ENCODE assay signal across 2 cellular contexts in the genomic region with DNA sequence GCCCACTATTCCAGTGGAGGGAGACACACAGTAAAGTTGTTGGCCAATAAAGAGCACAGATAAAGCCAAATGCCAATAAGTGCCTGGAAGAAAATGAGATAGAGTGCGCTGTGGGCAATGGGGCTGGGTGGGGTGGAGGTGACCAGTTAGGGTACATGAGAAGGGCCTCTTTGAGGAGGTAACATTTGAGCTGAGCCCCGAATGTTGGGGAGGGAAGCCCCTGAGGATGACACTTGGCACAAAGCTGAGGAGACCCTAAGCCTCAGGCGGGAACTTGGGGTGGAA.
TF ChIP-seq lines count a peak whose summit lies in the region.

No MANE protein-coding gene starts in this region.

TF ChIP-seq in liver, 16 proteins besides CTCF, POLR2A, EP300 and RAD21:
- TF ChIP-seq MAX (IDR thresholded peaks at IDR 0.05): no peak
- TF ChIP-seq EGR1 (IDR thresholded peaks at IDR 0.05; ENCODE audit: low read depth in 2 of 2): no peak
- no peak for TF ChIP-seq HNF4A (conservative IDR thresholded peaks at IDR 0.05)
- TF ChIP-seq FOXA2 (IDR thresholded peaks at IDR 0.05): no peak
- no peak for TF ChIP-seq NR2F2 (IDR thresholded peaks at IDR 0.05)
- no peak for TF ChIP-seq ATF3 (IDR thresholded peaks at IDR 0.05)
- TF ChIP-seq HNF4G (IDR thresholded peaks at IDR 0.05): no peak
- TF ChIP-seq JUND (IDR thresholded peaks at IDR 0.05): no peak
- TF ChIP-seq GABPA (IDR thresholded peaks at IDR 0.05 in 1 of 2, conservative IDR thresholded peaks at IDR 0.05 in 1 of 2): no peak
- TF ChIP-seq ZBTB33 (IDR thresholded peaks at IDR 0.05): no peak
- no peak for TF ChIP-seq SP1 (IDR thresholded peaks at IDR 0.05)
- TF ChIP-seq FOXA1 (IDR thresholded peaks at IDR 0.05): no peak
- TF ChIP-seq, protein P1, sequence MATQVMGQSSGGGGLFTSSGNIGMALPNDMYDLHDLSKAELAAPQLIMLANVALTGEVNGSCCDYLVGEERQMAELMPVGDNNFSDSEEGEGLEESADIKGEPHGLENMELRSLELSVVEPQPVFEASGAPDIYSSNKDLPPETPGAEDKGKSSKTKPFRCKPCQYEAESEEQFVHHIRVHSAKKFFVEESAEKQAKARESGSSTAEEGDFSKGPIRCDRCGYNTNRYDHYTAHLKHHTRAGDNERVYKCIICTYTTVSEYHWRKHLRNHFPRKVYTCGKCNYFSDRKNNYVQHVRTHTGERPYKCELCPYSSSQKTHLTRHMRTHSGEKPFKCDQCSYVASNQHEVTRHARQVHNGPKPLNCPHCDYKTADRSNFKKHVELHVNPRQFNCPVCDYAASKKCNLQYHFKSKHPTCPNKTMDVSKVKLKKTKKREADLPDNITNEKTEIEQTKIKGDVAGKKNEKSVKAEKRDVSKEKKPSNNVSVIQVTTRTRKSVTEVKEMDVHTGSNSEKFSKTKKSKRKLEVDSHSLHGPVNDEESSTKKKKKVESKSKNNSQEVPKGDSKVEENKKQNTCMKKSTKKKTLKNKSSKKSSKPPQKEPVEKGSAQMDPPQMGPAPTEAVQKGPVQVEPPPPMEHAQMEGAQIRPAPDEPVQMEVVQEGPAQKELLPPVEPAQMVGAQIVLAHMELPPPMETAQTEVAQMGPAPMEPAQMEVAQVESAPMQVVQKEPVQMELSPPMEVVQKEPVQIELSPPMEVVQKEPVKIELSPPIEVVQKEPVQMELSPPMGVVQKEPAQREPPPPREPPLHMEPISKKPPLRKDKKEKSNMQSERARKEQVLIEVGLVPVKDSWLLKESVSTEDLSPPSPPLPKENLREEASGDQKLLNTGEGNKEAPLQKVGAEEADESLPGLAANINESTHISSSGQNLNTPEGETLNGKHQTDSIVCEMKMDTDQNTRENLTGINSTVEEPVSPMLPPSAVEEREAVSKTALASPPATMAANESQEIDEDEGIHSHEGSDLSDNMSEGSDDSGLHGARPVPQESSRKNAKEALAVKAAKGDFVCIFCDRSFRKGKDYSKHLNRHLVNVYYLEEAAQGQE (IDR thresholded peaks at IDR 0.05): no peak
- no peak for TF ChIP-seq TAF1 (conservative IDR thresholded peaks at IDR 0.05)
- TF ChIP-seq RXRA (IDR thresholded peaks at IDR 0.05): no peak
- no peak for TF ChIP-seq YY1 (IDR thresholded peaks at IDR 0.05)

TF ChIP-seq in HepG2, 621 proteins besides CTCF, POLR2A, EP300 and RAD21:
- TF ChIP-seq KLF11 (CRISPR knock-in tag; IDR thresholded peaks at IDR 0.05) (no peak), ZNF883 (CRISPR knock-in tag; IDR thresholded peaks at IDR 0.05; ENCODE audit: not compliant biosample characterization) (no peak), KDM2A (CRISPR knock-in tag; IDR thresholded peaks at IDR 0.05; ENCODE audit: borderline replicate concordance, low read depth) (no peak), ZNF850 (CRISPR knock-in tag; conservative IDR thresholded peaks at IDR 0.05) (no peak), HNRNPH1 (optimal IDR thresholded peaks at IDR 0.05; ENCODE audit: low read depth, low read length) (no peak), ZNF713 (CRISPR knock-in tag; IDR thresholded peaks at IDR 0.05) (no peak), ELF4 (CRISPR knock-in tag; IDR thresholded peaks at IDR 0.05; ENCODE audit: borderline replicate concordance) (no peak), RFX1 (IDR thresholded peaks at IDR 0.05) (no peak), ZNF790 (CRISPR knock-in tag; IDR thresholded peaks at IDR 0.05; ENCODE audit: borderline replicate concordance) (no peak), CEBPZ (IDR thresholded peaks at IDR 0.05; ENCODE audit: low read length) (no peak), JUNB (CRISPR knock-in tag; IDR thresholded peaks at IDR 0.05; ENCODE audit: borderline replicate concordance) (no peak), ZFYVE20 (CRISPR knock-in tag; IDR thresholded peaks at IDR 0.05; ENCODE audit: borderline replicate concordance, low read depth) (no peak), RNF2 (conservative IDR thresholded peaks at IDR 0.05; ENCODE audit: low read depth) (no peak), ZNF710 (CRISPR knock-in tag; IDR thresholded peaks at IDR 0.05; ENCODE audit: borderline replicate concordance) (no peak), ZBTB21 (CRISPR knock-in tag; IDR thresholded peaks at IDR 0.05) (no peak)
- TF ChIP-seq, protein P2, sequence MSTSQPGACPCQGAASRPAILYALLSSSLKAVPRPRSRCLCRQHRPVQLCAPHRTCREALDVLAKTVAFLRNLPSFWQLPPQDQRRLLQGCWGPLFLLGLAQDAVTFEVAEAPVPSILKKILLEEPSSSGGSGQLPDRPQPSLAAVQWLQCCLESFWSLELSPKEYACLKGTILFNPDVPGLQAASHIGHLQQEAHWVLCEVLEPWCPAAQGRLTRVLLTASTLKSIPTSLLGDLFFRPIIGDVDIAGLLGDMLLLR (CRISPR knock-in tag; IDR thresholded peaks at IDR 0.05): no peak
